ENCODE assay signal across 8 cellular contexts in the genomic region with DNA sequence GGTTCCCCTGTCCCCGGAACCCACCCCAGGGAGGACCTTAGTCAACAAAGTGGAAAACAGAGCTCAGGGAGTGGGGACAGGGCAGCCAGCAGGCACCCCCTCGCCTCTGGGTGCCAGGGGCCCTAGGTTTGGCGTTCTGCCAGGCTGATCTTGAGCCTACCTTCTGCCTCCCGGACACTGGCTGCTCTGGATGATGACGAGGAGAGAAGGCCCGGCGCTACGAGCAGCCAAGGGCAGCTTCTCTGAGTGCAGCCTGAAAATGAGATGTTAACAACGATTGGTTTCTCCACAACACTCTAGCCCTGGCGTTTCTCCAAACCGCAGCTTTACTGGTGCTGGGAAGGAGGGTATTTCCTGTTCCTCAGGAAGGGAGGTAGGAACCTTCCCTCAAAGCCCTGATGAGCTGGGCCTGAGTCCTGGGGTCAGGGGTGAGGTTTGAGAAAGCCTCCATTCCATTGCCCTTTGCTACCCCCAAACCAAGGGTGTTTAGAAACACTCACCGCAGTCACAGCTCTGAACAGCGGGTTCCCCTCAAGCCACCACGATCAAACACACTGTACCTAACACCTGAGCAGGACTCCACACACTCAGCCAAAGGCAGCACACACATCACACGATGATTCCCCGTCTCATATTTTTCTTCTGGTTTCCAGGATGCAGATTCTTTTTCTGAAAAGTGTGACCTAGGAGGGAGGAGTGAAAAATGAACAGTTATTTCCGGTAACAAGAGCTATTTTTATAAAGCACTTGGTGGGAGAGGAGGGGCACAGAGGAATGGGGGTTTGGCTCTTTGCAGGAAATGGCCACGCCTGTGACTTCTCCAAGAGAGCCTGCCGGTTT. TPM values are rescaled to one million over a fixed set of nuclear protein-coding genes. Genes with fewer than 3 reads are reported as not detected.
DNase-seq lines count a peak whose midpoint lies in the region; ATAC-seq and TF ChIP-seq lines count a peak whose summit lies in the region.

TSS of gene STING1 (minus strand) at position 709 of the 840 bp plus-strand sequence. CDS start 1,054 bp downstream, outside the sequence.

- CTCF ChIA-PET in activated CD8-positive, alpha-beta memory T cell treated with anti-CD3 and anti-CD28 coated beads for 36 hours (lab: Charles Lee), result interaction anchor here (0.5 to 3.4 kb wide), 14 partner anchors 9 to 148 kb away, joined by 3 to 17 read pairs (median 5); partner anchors contain the start of gene DNAJC18

- H3K27me3 Mint-ChIP-seq in naive B cell, result peaks cover 0 to 7% (median 0%) of the 10 kb centered on the region in 3 donors

- H3K9me3 Mint-ChIP-seq in naive B cell, result no peaks in the 10 kb centered on the region

- no peaks in the 10 kb centered on the region for H3K27me3 ChIP-seq in thoracic aorta (replicated peaks; ENCODE audit: insufficient read depth)

- peaks cover 24 to 46% of the 10 kb centered on the region in 2 donors for H3K4me1 ChIP-seq in thoracic aorta (ENCODE audit: control insufficient read depth in 1 of 2, low read depth in 2 of 2)

- H3K4me3 ChIP-seq in epithelial cell of esophagus (ENCODE audit: low read length), result peak within 1 kb of the TSS; percentile 33
- H3K4me3 ChIP-seq in thoracic aorta, result peak within 1 kb of the TSS; percentile 87

- POLR2A ChIA-PET in activated CD8-positive, alpha-beta memory T cell treated with anti-CD3 and anti-CD28 coated beads for 36 hours (lab: Charles Lee), result interaction anchor here (0.8 to 2.7 kb wide), 13 partner anchors 9 to 92 kb away, joined by 3 to 19 read pairs (median 5); partner anchors contain the start of genes DNAJC18, ECSCR, SMIM33 and SPATA24

- peak within 1 kb of the TSS; percentile 94 to 100 for H3K27ac ChIP-seq in thoracic aorta

- TF ChIP-seq CTCF in epithelial cell of esophagus (IDR thresholded peaks at IDR 0.05; ENCODE audit: insufficient read depth, low read depth, low read length, missing control alignments) (no peak), thoracic aorta (IDR thresholded peaks at IDR 0.05) (no peak)

- H3K9me3 ChIP-seq in thoracic aorta, result no peaks in the 10 kb centered on the region

- peak within 1 kb of the TSS; percentile 37 to 84 (median 70) for H3K4me3 Mint-ChIP-seq in naive B cell

- peaks cover 13 to 24% (median 21%) of the 10 kb centered on the region in 3 donors for H3K4me1 Mint-ChIP-seq in naive B cell

- ATAC-seq in HG02884 (IDR thresholded peaks at IDR 0.05; ENCODE audit: unreplicated experiment) (peak; percentile 57), naive B cell (ENCODE audit: low read depth in 2 of 2) (peak; percentile 62 to 75), thoracic aorta (ENCODE audit: insufficient number of reproducible peaks, low FRiP score, low read depth) (peak; percentile 85), HG03095 (IDR thresholded peaks at IDR 0.05; ENCODE audit: unreplicated experiment) (no peak)

- H3K36me3 Mint-ChIP-seq in naive B cell, result no peaks in the 10 kb centered on the region

- peak within 1 kb of the TSS; percentile 8 to 81 (median 66) for H3K27ac Mint-ChIP-seq in naive B cell

- peaks cover 14% of the 10 kb centered on the region for H3K36me3 ChIP-seq in thoracic aorta

- DNase-seq in DMS79 treated with DMSO at 0.1 percent for 48 hours (lab: John Stamatoyannopoulos, UW) (peak; percentile 87), NCI-H774 (lab: John Stamatoyannopoulos, UW) (peak; percentile 53), epithelial cell of esophagus (ENCODE audit: low read depth) (peak; percentile 95), naive B cell (peak; percentile 6), thoracic aorta (ENCODE audit: low spot score) (peak; percentile 64)

RNA-seq across cellular contexts. Expression of gene STING1, which starts in this region (rescaled TPM):
- total RNA-seq in activated CD8-positive, alpha-beta memory T cell treated with anti-CD3 and anti-CD28 coated beads for 36 hours, result 100 to 1,000 TPM; 107 to 114 TPM
- 1 to 10 TPM in 2 of 6 donors, under 1 TPM in 4; 0.32 to 3.1 (median 0.81) TPM for polyA plus RNA-seq in naive B cell (ENCODE audit: low read depth in 6 of 6)
- total RNA-seq in thoracic aorta, result 100 to 1,000 TPM; 100 to 202 TPM

Comparison
In these comparisons a context has a peak if more than half of its experiments do, and no peak if none do; other contexts are left out.
1. DNase-seq: peak in every context shown above with its lines; median percentile 95 in epithelial cell of esophagus; 87 in DMS79 treated with DMSO at 0.1 percent for 48 hours; 64 in thoracic aorta; 53 in NCI-H774; 6 in naive B cell.